In the genomic region with DNA sequence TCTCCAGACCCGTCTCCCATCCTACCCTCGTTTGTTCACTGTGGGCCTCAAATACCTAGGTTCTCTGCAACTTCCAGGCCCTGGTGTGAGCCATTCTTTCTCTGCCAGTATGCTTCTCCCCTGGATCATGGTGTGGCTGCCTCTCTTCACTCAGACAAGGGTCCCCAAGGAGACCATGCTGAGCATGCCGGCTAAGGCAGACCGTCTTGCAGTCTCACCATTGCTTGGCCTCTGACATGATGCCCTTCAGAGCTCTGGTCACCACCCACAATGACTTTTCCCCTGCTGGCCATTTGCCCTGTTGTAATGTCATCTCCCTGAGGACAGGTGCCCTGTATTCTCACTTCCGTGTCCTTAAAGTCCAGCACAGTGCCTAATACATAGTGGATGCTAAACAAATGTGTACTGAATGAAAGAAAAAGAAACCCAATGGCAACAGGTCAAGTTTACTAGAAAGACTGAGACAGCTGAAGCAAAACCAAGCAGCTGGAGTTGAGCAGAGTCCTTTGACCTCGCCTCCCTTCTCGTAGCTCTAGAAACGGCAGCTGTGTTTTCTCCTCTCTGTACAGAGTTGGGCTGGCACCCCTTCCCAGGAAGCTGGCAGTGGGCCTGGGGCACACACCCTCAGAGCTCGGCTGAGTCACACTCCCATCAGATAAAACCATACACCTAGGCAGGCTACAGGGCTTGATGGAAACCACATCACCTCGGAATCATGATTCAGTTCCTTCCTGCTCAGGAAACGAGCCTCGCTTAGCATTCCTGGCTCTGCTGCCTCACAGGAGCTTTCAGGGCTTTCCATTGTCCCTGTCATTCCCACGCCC, we compare ENCODE assay signal across 9 cellular contexts. TPM values are rescaled to one million over a fixed set of nuclear protein-coding genes. Genes with fewer than 3 reads are reported as not detected.
DNase-seq lines count a peak whose midpoint lies in the region; ATAC-seq and TF ChIP-seq lines count a peak whose summit lies in the region.
"Had no signal": no experiment of that assay in that cellular context is flagged by ENCODE, and none has a peak within 500 bp of the region (broad histone marks: within the 10 kb centered on the region; RNA-seq: fewer than 3 reads in every experiment).

No MANE protein-coding gene starts in this region.

- peaks cover 8% of the 10 kb centered on the region for H3K4me1 ChIP-seq in DND-41 (ENCODE audit: insufficient read depth, low read length)
- peaks cover 3 to 26% of the 10 kb centered on the region in 2 donors for H3K4me1 ChIP-seq in adrenal gland (replicated peaks in 1 of 2)

- intact Hi-C loops in adrenal gland (cut with DNase I), result no loop called here

- H3K4me2 ChIP-seq in DND-41 (ENCODE audit: insufficient read depth, low read length), result no peak overlapping the region

- no peaks in the 10 kb centered on the region for H3K79me2 ChIP-seq in DND-41 (ENCODE audit: insufficient read depth, low read length)

- DNase-seq in DND-41, result peak; percentile 60
- peak; percentile 90 for DNase-seq in RPMI8226
- peak; percentile 78 to 94 (median 91) for DNase-seq in adrenal gland
- peak; percentile 75 for DNase-seq in hepatic stellate cell (ENCODE audit: low spot score)
- DNase-seq in stimulated activated CD4-positive, alpha-beta T cell treated with anti-CD3 and anti-CD28 coated beads, Interleukin-4, amount 100 ng/mL, for 1 hour, result peak; percentile 45
- DNase-seq in GDM1 (lab: John Stamatoyannopoulos, UW), result no peak

- H3K4me3 ChIP-seq in DND-41 (ENCODE audit: low read depth in 1 of 2, low read length in 2 of 2), result no peak overlapping the region
- H3K4me3 ChIP-seq in adrenal gland, result no peak overlapping the region

- no peak overlapping the region for H3K9ac ChIP-seq in DND-41 (ENCODE audit: low read depth, low read length)

- TF ChIP-seq CTCF in DND-41 (IDR thresholded peaks at IDR 0.05; ENCODE audit: borderline replicate concordance, extremely low read depth, low read length, poor library complexity, severe bottlenecking), result no peak
- no peak for TF ChIP-seq CTCF in adrenal gland (IDR thresholded peaks at IDR 0.05)

- no peak overlapping the region for H3K27ac ChIP-seq in DND-41 (ENCODE audit: low read length)
- peak overlapping the region in 4 of 5 donors; percentile 39 to 77 (median 60) for H3K27ac ChIP-seq in adrenal gland

- peaks cover 40% of the 10 kb centered on the region for H3K36me3 ChIP-seq in DND-41 (ENCODE audit: insufficient read depth, low read length)
- peaks cover 0 to 38% of the 10 kb centered on the region in 2 donors for H3K36me3 ChIP-seq in adrenal gland (replicated peaks in 1 of 2)

- peak in 1 of 2 donors; percentile 19 for TF ChIP-seq POLR2A in adrenal gland (IDR thresholded peaks at IDR 0.05)

- H3K27me3 ChIP-seq in DND-41 (ENCODE audit: insufficient read depth, low read length, poor library complexity) (no peaks in the 10 kb centered on the region), adrenal gland (no peaks in the 10 kb centered on the region)

- 11 to 22% (median 17%) methylated on average over 12 to 13 of the region's 13 CpGs for WGBS in adrenal gland, 4 donors

- peak; percentile 66 for ATAC-seq in DND-41 (ENCODE audit: insufficient read depth, low read depth)
- no peak for ATAC-seq in GM18870 (IDR thresholded peaks at IDR 0.05; ENCODE audit: unreplicated experiment)
- ATAC-seq in HG03025 (IDR thresholded peaks at IDR 0.05; ENCODE audit: low FRiP score, unreplicated experiment), result no peak

- H3K9me3 ChIP-seq in DND-41 (ENCODE audit: insufficient read depth, low read length, severe bottlenecking) (no peaks in the 10 kb centered on the region), adrenal gland (replicated peaks in 1 of 3) (no peaks in the 10 kb centered on the region)

- no peak overlapping the region for H2AFZ ChIP-seq in DND-41 (ENCODE audit: low read depth, low read length)

- H4K20me1 ChIP-seq in DND-41 (ENCODE audit: insufficient read depth, low read length), result no peaks in the 10 kb centered on the region

RNA-seq across cellular contexts. Expression of a gene that starts 8.6 kb away (rescaled TPM):
- total RNA-seq in adrenal gland, result under 1 TPM in 4 of 8 donors, not detected in 4; under 0.01 to 0.61 (median 0.17) TPM
- under 1 TPM in 2 of 3 donors, not detected in 1; 0.34 to 0.56 TPM for polyA plus RNA-seq in adrenal gland
- polyA plus RNA-seq: neural cell had no signal

RNA-seq across cellular contexts. Expression of a gene that starts 18.8 kb away (rescaled TPM):
- 1,000 to 10,000 TPM in 1 of 8 donors, 100 to 1,000 TPM in 7; 233 to 3,700 (median 694) TPM for total RNA-seq in adrenal gland
- 100 to 1,000 TPM in 2 of 3 donors, 10 to 100 TPM in 1; 64.9 to 849 (median 387) TPM for polyA plus RNA-seq in adrenal gland

RNA-seq across cellular contexts. Expression of a gene that starts 22.2 kb away (rescaled TPM):
- 10 to 100 TPM; 31.7 to 95.6 (median 59.4) TPM for total RNA-seq in adrenal gland
- polyA plus RNA-seq in adrenal gland, result 10 to 100 TPM; 13.6 to 28.2 (median 26.1) TPM

RNA-seq across cellular contexts. Expression of a gene that starts 28.8 kb away (rescaled TPM):
- 10 to 100 TPM; 10.5 to 28.0 (median 22.1) TPM for total RNA-seq in adrenal gland
- polyA plus RNA-seq in adrenal gland, result 10 to 100 TPM in 2 of 3 donors, 1 to 10 TPM in 1; 9.1 to 29.8 (median 23.1) TPM
